Comparison of ENCODE assay signal across 21 cellular contexts in the genomic region with DNA sequence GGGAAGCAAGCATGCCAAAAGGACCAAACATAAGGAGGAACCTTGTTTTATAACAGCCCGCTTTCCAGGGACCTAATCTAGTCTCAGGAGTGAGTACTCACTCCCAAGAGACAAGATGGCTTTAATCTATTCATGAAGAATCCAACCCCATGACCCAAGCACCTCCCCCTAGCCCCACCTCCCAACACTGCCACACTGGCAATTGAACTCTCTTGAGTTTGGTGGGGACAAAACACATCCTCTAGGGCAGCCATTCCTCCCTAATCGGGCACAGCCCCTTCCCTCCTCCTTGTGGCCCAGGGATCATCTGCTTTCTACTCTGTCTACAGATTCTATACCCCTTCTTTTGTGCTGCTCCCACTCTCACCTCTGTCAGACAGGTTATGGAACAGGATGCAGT.
"Had no signal": no experiment of that assay in that cellular context is flagged by ENCODE, and none has a peak within 500 bp of the region (broad histone marks: within the 10 kb centered on the region; RNA-seq: fewer than 3 reads in every experiment).

No MANE protein-coding gene starts in this region.

- H3K4me3 ChIP-seq: left lung, lower lobe of right lung, psoas muscle, spleen, tibial artery, upper lobe of left lung, uterus had no signal

- ATAC-seq: foreskin keratinocyte; left lung; lower lobe of right lung; natural killer cell treated with Interleukin-12 subunit alpha and Interleukin-12 subunit beta and Interleukin-15 and Interleukin-18, amount 100 ng/mL, for 72 hours; psoas muscle; sciatic nerve; stimulated activated memory B cell treated with anti-CD40 and anti-IgM and Interleukin-4, amounts not matched to agents 10 μg/mL and 1 μg/mL and 100 μg/mL, for 72 hours had no signal

- H3K27me3 Mint-ChIP-seq: stimulated activated naive CD8-positive, alpha-beta T cell treated with anti-CD3 and anti-CD28 coated beads, Interleukin-15, Interleukin-2, amounts not matched to agents 100 ng/mL and 50 ng/mL, for 24 hours had no signal

- H3K36me3 Mint-ChIP-seq: immature natural killer cell; natural killer cell treated with Interleukin-12 subunit alpha and Interleukin-12 subunit beta and Interleukin-15 and Interleukin-18, amount 100 ng/mL, for 72 hours; stimulated activated memory B cell treated with anti-CD40 and anti-IgM and Interleukin-4, amounts not matched to agents 10 μg/mL and 1 μg/mL and 100 μg/mL, for 72 hours had no signal

- H3K9me3 ChIP-seq: left lung, lower lobe of right lung, psoas muscle, tibial artery, upper lobe of left lung, uterus had no signal

- H3K9me3 Mint-ChIP-seq: natural killer cell treated with Interleukin-12 subunit alpha and Interleukin-12 subunit beta and Interleukin-15 and Interleukin-18, amount 100 ng/mL, for 72 hours had no signal

- H3K4me1 Mint-ChIP-seq: immature natural killer cell had no signal

- H3K27ac ChIP-seq: foreskin keratinocyte, left lung, lower lobe of right lung, spleen, tibial artery, upper lobe of left lung, uterus had no signal

- H3K36me3 ChIP-seq: left lung, lower lobe of right lung, spleen, tibial artery, upper lobe of left lung, uterus had no signal

- H3K4me1 ChIP-seq: foreskin keratinocyte, lower lobe of right lung, tibial artery, upper lobe of left lung, uterus had no signal

- H3K4me3 Mint-ChIP-seq: immature natural killer cell; memory B cell; natural killer cell treated with Interleukin-12 subunit alpha and Interleukin-12 subunit beta and Interleukin-15 and Interleukin-18, amount 100 ng/mL, for 72 hours; stimulated activated memory B cell treated with anti-CD40 and anti-IgM and Interleukin-4, amounts not matched to agents 10 μg/mL and 1 μg/mL and 100 μg/mL, for 72 hours; stimulated activated naive CD8-positive, alpha-beta T cell treated with anti-CD3 and anti-CD28 coated beads, Interleukin-15, Interleukin-2, amounts not matched to agents 100 ng/mL and 50 ng/mL, for 24 hours had no signal

- H3K27ac Mint-ChIP-seq: immature natural killer cell; memory B cell; natural killer cell treated with Interleukin-12 subunit alpha and Interleukin-12 subunit beta and Interleukin-15 and Interleukin-18, amount 100 ng/mL, for 72 hours; stimulated activated memory B cell treated with anti-CD40 and anti-IgM and Interleukin-4, amounts not matched to agents 10 μg/mL and 1 μg/mL and 100 μg/mL, for 72 hours; stimulated activated naive CD8-positive, alpha-beta T cell treated with anti-CD3 and anti-CD28 coated beads, Interleukin-15, Interleukin-2, amounts not matched to agents 100 ng/mL and 50 ng/mL, for 24 hours had no signal

- DNase-seq: dermis blood vessel endothelial cell; erythroblast; foreskin keratinocyte; immature natural killer cell; left lung; lower lobe of right lung; midbrain; psoas muscle; retina; spleen; stimulated activated CD4-positive, alpha-beta T cell treated with anti-CD3 and anti-CD28 coated beads, Interleukin-15, amount 100 ng/mL, for 24 hours; stimulated activated CD4-positive, alpha-beta T cell treated with anti-CD3 and anti-CD28 coated beads, Interleukin-1b, Interleukin-23, amount 100 ng/mL, for 48 hours; stimulated activated CD4-positive, alpha-beta T cell treated with anti-CD3 and anti-CD28 coated beads, Interleukin-4, amount 100 ng/mL, for 24 hours; tibial artery; upper lobe of left lung; uterus had no signal

- H3K27me3 ChIP-seq: foreskin keratinocyte, left lung, spleen, tibial artery, upper lobe of left lung, uterus had no signal
